28 cellular contexts compared by ENCODE assay signal in genomic region chr16:25628766-25629165, GRCh38.
"Had no signal": no experiment of that assay in that cellular context is flagged by ENCODE, and none has a peak within 500 bp of the region (broad histone marks: within the 10 kb centered on the region; RNA-seq: fewer than 3 reads in every experiment).

No MANE protein-coding gene starts in this region.

- H2AFZ ChIP-seq: hepatocyte had no signal

- H3K79me2 ChIP-seq: hepatocyte had no signal

- H3K4me1 ChIP-seq: colonic mucosa, esophagus muscularis mucosa, esophagus squamous epithelium, gastrocnemius medialis, gastroesophageal sphincter, heart left ventricle, heart right ventricle had no signal

- H3K9me3 ChIP-seq: colonic mucosa, esophagus squamous epithelium, gastrocnemius medialis had no signal

- H3K27ac ChIP-seq: colonic mucosa, coronary artery, dorsolateral prefrontal cortex, epithelial cell of prostate, esophagus muscularis mucosa, esophagus squamous epithelium, gastrocnemius medialis, gastroesophageal sphincter, heart left ventricle, heart right ventricle, hepatocyte had no signal

- ATAC-seq: effector memory CD8-positive, alpha-beta T cell; esophagus mucosa; gastrocnemius medialis; gastroesophageal sphincter; heart left ventricle; heart right ventricle had no signal

- H3K4me2 ChIP-seq: hepatocyte had no signal

- H3K4me3 ChIP-seq: colonic mucosa, coronary artery, dorsolateral prefrontal cortex, esophagus muscularis mucosa, esophagus squamous epithelium, gastrocnemius medialis, gastroesophageal sphincter, heart left ventricle, heart right ventricle, hepatocyte had no signal

- H3K27me3 ChIP-seq: colonic mucosa, esophagus muscularis mucosa, esophagus squamous epithelium, gastrocnemius medialis, gastroesophageal sphincter, heart right ventricle, hepatocyte had no signal

- FAIRE-seq: colon, endometrium, endothelial cell of umbilical vein, frontal cortex had no signal

- H3K36me3 ChIP-seq: colonic mucosa, esophagus muscularis mucosa, esophagus squamous epithelium, gastrocnemius medialis, gastroesophageal sphincter, heart left ventricle, heart right ventricle had no signal

- DNase-seq: colonic mucosa; cortex of kidney; dermis blood vessel endothelial cell; dorsolateral prefrontal cortex; effector CD4-positive, alpha-beta T cell; effector CD8-positive, alpha-beta T cell; effector memory CD4-positive, alpha-beta T cell; effector memory CD8-positive, alpha-beta T cell; endodermal cell; erythroblast; esophagus squamous epithelium; foreskin fibroblast; foreskin melanocyte; gastrocnemius medialis; glutamatergic neuron; head of caudate nucleus; heart left ventricle; heart right ventricle had no signal
